Comparison of ENCODE assay signal across 9 cellular contexts in the genomic region with DNA sequence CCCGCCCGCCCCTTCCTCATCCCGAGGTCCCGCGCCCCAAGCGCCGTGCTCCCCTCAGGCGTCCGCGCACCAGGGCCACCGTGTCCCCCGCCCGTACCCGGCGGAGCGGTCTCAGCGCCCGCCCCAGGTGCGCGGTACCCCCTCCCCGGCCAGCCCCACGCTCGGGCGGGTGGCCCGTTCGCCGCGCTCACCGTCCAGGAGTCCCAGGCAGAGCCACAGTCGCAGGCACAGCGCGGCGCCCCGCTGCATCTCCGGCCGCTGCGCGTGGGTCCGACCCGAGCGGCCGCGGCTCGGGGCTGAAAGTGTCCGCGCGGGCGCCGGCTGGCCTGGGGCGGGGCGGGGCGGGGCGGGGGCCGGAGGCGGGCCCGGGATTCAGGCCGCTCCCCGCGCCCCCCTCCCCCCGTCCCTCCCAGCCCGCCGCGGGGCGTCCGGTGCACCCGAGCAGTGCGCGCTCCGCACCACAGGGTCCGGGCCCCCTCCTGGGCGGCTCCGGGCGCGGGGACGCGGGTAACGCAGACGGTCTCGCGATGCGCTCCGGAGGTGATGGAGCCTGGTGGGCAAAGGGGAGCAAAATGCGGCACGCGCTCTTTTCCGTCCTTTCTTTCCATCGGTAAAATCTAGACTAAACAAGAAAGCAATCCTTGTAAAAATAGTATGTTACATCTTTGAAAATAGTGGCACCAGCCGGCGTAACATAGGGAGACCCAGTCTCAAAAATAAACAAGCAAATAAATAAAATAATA. TPM values are rescaled to one million over a fixed set of nuclear protein-coding genes. Genes with fewer than 3 reads are reported as not detected.
DNase-seq lines count a peak whose midpoint lies in the region; FAIRE-seq and TF ChIP-seq lines count a peak whose summit lies in the region.
"Had no signal": no experiment of that assay in that cellular context is flagged by ENCODE, and none has a peak within 500 bp of the region (broad histone marks: within the 10 kb centered on the region; RNA-seq: fewer than 3 reads in every experiment).

A gene (minus strand): TSS at position 304 of the 743 bp plus-strand sequence. CDS start 55 bp downstream, at position 249.

- H3K79me2 ChIP-seq in astrocyte (ENCODE audit: insufficient read depth, low read length), result no peaks in the 10 kb centered on the region

- no peak for FAIRE-seq in astrocyte (lab: Jason Lieb, UNC)
- no peak for FAIRE-seq in frontal cortex (lab: Jason Lieb, UNC)

- H3K4me1 Mint-ChIP-seq in astrocyte (ENCODE audit: low read depth, unreplicated experiment) (peaks cover 10% of the 10 kb centered on the region), immature natural killer cell (peaks cover 12 to 14% of the 10 kb centered on the region in 2 donors)

- TF ChIP-seq CTCF in astrocyte (IDR thresholded peaks at IDR 0.05; ENCODE audit: insufficient read depth, low read depth, low read length), result no peak

- H2AFZ ChIP-seq in astrocyte (ENCODE audit: low read depth, low read length), result no peak within 1 kb of the TSS

- H3K27me3 Mint-ChIP-seq in astrocyte (ENCODE audit: low read depth, unreplicated experiment) (peaks cover 46% of the 10 kb centered on the region), immature natural killer cell (ENCODE audit: low read depth in 3 of 3) (peaks cover 5 to 28% (median 6%) of the 10 kb centered on the region in 3 donors)

- H3K27ac Mint-ChIP-seq in astrocyte (ENCODE audit: unreplicated experiment) (peak within 1 kb of the TSS; percentile 26), immature natural killer cell (no peak within 1 kb of the TSS)

- no peak within 1 kb of the TSS for H3K27ac ChIP-seq in astrocyte (ENCODE audit: low read depth, low read length)
- H3K27ac ChIP-seq in stomach smooth muscle (ENCODE audit: low read length), result no peak within 1 kb of the TSS
- H3K27ac ChIP-seq: 22Rv1 had no signal

- H3K9me3 ChIP-seq in astrocyte (ENCODE audit: insufficient read depth, low read depth, low read length) (no peaks in the 10 kb centered on the region), stomach smooth muscle (ENCODE audit: control insufficient read depth in 2 of 2, low read length in 2 of 2) (no peaks in the 10 kb centered on the region)

- H4K20me1 ChIP-seq in astrocyte (ENCODE audit: insufficient read depth, low read length), result no peaks in the 10 kb centered on the region

- H3K36me3 ChIP-seq in astrocyte (ENCODE audit: insufficient read depth, low read length) (no peaks in the 10 kb centered on the region), stomach smooth muscle (ENCODE audit: control insufficient read depth in 2 of 2, insufficient read depth in 2 of 2, low read length in 2 of 2) (no peaks in the 10 kb centered on the region)

- peaks cover 4% of the 10 kb centered on the region for H3K4me1 ChIP-seq in astrocyte (ENCODE audit: insufficient read depth, low read length)
- peaks cover 16% of the 10 kb centered on the region for H3K4me1 ChIP-seq in stomach smooth muscle (ENCODE audit: control insufficient read depth, insufficient read depth, low read length)

- DNase-seq in DMS 273 (lab: John Stamatoyannopoulos, UW; ENCODE audit: unreplicated experiment) (peak; percentile 34), DMS 273 treated with DMSO at 0.1 percent for 48 hours (lab: John Stamatoyannopoulos, UW) (no peak), astrocyte (ENCODE audit: low read depth) (no peak), immature natural killer cell (no peak), frontal cortex (ENCODE audit: low spot score in 2 of 2) (no peak), SHP77 treated with DMSO at 0.1 percent for 48 hours (lab: John Stamatoyannopoulos, UW) (no peak), erythroblast (lab: John Stamatoyannopoulos, UW) (no peak)

- peak within 1 kb of the TSS; percentile 10 for H3K4me3 ChIP-seq in astrocyte (ENCODE audit: insufficient read depth, low read depth, low read length)
- H3K4me3 ChIP-seq in stomach smooth muscle (ENCODE audit: low read length in 2 of 2), result peak within 1 kb of the TSS; percentile 19 to 64

- peaks cover 38% of the 10 kb centered on the region for H3K27me3 ChIP-seq in astrocyte (ENCODE audit: insufficient read depth, low read length)
- peaks cover 23 to 52% of the 10 kb centered on the region in 2 donors for H3K27me3 ChIP-seq in stomach smooth muscle (ENCODE audit: control insufficient read depth in 1 of 2, insufficient read depth in 2 of 2, low read length in 2 of 2)

- H3K4me3 Mint-ChIP-seq in astrocyte (ENCODE audit: unreplicated experiment) (peak within 1 kb of the TSS; percentile 85), immature natural killer cell (peak within 1 kb of the TSS; percentile 78 to 88 (median 85))

- H3K9me3 Mint-ChIP-seq in astrocyte (ENCODE audit: unreplicated experiment) (peaks cover 2% of the 10 kb centered on the region), immature natural killer cell (no peaks in the 10 kb centered on the region)

- peak within 1 kb of the TSS; percentile 75 for H3K4me2 ChIP-seq in astrocyte (ENCODE audit: low read length)

- no peak within 1 kb of the TSS for H3K9ac ChIP-seq in astrocyte (ENCODE audit: low read length)
- H3K9ac ChIP-seq in stomach smooth muscle (ENCODE audit: low read length in 2 of 2), result no peak within 1 kb of the TSS

- no peaks in the 10 kb centered on the region for H3K36me3 Mint-ChIP-seq in astrocyte (ENCODE audit: low read depth, unreplicated experiment)
- peaks cover 0 to 6% (median 0%) of the 10 kb centered on the region in 3 donors for H3K36me3 Mint-ChIP-seq in immature natural killer cell

- no peak for TF ChIP-seq POLR2A in erythroblast (IDR thresholded peaks at IDR 0.05; ENCODE audit: low read length)

RNA-seq across cellular contexts. Expression of the gene that starts here (rescaled TPM):
- 3.7 and 7.2 TPM in 2 replicates for total RNA-seq in astrocyte
- polyA plus RNA-seq in immature natural killer cell, result under 1 TPM in 1 of 3 donors, not detected in 2; 0.37 TPM
- 1.6 TPM for total RNA-seq in frontal cortex
